ENCODE assay signal across 19 cellular contexts in the genomic region with DNA sequence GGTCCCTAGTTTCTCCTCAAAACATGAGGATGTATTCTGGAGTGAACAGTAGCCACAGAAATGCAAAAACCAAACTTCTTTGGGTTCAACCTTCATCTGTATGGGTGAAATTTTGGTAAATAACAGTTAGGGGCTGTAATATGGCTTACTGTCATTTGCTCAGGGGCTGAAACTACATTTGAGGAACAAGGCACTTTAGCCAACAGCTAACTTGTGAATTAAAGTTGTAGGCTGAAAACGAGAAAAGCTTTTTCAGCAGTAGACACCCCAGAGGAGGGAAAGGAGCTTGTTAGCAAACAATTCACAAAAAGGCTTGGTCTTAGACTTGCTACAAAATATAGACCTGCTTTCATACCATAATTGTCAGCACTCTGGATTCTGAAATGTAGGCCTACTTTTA.
"Had no signal": no experiment of that assay in that cellular context is flagged by ENCODE, and none has a peak within 500 bp of the region (broad histone marks: within the 10 kb centered on the region; RNA-seq: fewer than 3 reads in every experiment).

No MANE protein-coding gene starts in this region.

- H3K4me3 ChIP-seq: breast epithelium, esophagus muscularis mucosa, heart left ventricle, tibial nerve had no signal

- H3K9me3 ChIP-seq: breast epithelium, esophagus muscularis mucosa, heart left ventricle, tibial nerve had no signal

- H3K27ac ChIP-seq: breast epithelium, esophagus muscularis mucosa, foreskin keratinocyte, heart left ventricle, tibial nerve had no signal

- H3K27me3 ChIP-seq: foreskin keratinocyte had no signal

- ATAC-seq: activated CD4-positive, alpha-beta T cell treated with anti-CD3 and anti-CD28 coated beads for 36 hours; activated naive CD4-positive, alpha-beta T cell treated with anti-CD3 and anti-CD28 coated beads, Interleukin-2, amount 50 U/mL, for 72 hours; activated T-cell treated with anti-CD3 and anti-CD28 coated beads, Interleukin-2, amount 50 U/mL, for 72 hours; foreskin keratinocyte; heart left ventricle had no signal

- H3K36me3 ChIP-seq: breast epithelium, esophagus muscularis mucosa, heart left ventricle, tibial nerve had no signal

- DNase-seq: activated B cell treated with CpG ODN at 0.5 μM for 24 hours; activated CD4-positive, alpha-beta T cell treated with anti-CD3 and anti-CD28 coated beads for 36 hours; activated naive CD4-positive, alpha-beta T cell; activated T-cell treated with anti-CD3 and anti-CD28 coated beads for 4 hours; activated T-cell treated with anti-CD3 and anti-CD28 coated beads, Interleukin-2, amount 50 U/mL, for 72 hours; effector CD4-positive, alpha-beta T cell; foreskin keratinocyte; heart left ventricle; immature natural killer cell; kidney; left colon; mammary epithelial cell; stimulated activated CD4-positive, alpha-beta T cell treated with anti-CD3 and anti-CD28 coated beads, Interleukin-15, amount 100 ng/mL, for 24 hours; stimulated activated CD4-positive, alpha-beta T cell treated with anti-CD3 and anti-CD28 coated beads, Interleukin-2, amount 100 ng/mL, for 24 hours; stimulated activated naive CD4-positive, alpha-beta T cell had no signal

- H3K4me1 ChIP-seq: breast epithelium, esophagus muscularis mucosa had no signal
